ENCODE assay signal across 26 cellular contexts in genomic region chr5:82295144-82295543, GRCh38. TPM values are rescaled to one million over a fixed set of nuclear protein-coding genes. Genes with fewer than 3 reads are reported as not detected.
DNase-seq lines count a peak whose midpoint lies in the region; ATAC-seq, FAIRE-seq and TF ChIP-seq lines count a peak whose summit lies in the region.
"Had no signal": no experiment of that assay in that cellular context is flagged by ENCODE, and none has a peak within 500 bp of the region (broad histone marks: within the 10 kb centered on the region; RNA-seq: fewer than 3 reads in every experiment).

No MANE protein-coding gene starts in this region.

- TF ChIP-seq POLR2A in H1 (IDR thresholded peaks at IDR 0.05; ENCODE audit: control extremely low read depth in 1 of 2, low read depth in 2 of 2, low read length in 2 of 2) = no peak
- TF ChIP-seq POLR2A in heart left ventricle (IDR thresholded peaks at IDR 0.05) = no peak
- TF ChIP-seq POLR2A in esophagus squamous epithelium (IDR thresholded peaks at IDR 0.05) = no peak

- intact Hi-C loops in heart left ventricle (cut with DNase I) (no loop called here), psoas muscle (cut with DNase I) (no loop called here), esophagus squamous epithelium (cut with DNase I) (no loop called here)

- FAIRE-seq in H1 (lab: Jason Lieb, UNC) = no peak
- FAIRE-seq: A549, GM12891, RCC 7860 had no signal

- no peaks in the 10 kb centered on the region for H3K79me1 ChIP-seq in H1 (ENCODE audit: low read depth, low read length)

- no peak overlapping the region for H3K14ac ChIP-seq in H1 (ENCODE audit: insufficient read length)

- no peak overlapping the region for H4K5ac ChIP-seq in H1 (ENCODE audit: insufficient read length, low read depth, low read length)

- ATAC-seq in heart left ventricle = no peak
- ATAC-seq in psoas muscle = no peak
- ATAC-seq: A549; activated CD8-positive, alpha-beta memory T cell treated with anti-CD3 and anti-CD28 coated beads, Interleukin-2, amount 10 ng/mL, durations not matched to agents 7 days and 5 days had no signal

- CTCF ChIA-PET in H1 (lab: Charles Lee; ENCODE audit: partially characterized antibody) = interaction anchor here (1.0 to 3.0 kb wide), 4 partner anchors 12 to 38 kb away, joined by 3 to 10 read pairs (median 4); no protein-coding TSS in a partner anchor

- H2BK5ac ChIP-seq in H1 (ENCODE audit: low read depth, low read length) = no peak overlapping the region

- H3K18ac ChIP-seq in H1 (ENCODE audit: extremely low read depth, low read length) = no peak overlapping the region

- H3K36me3 ChIP-seq in H1 (ENCODE audit: control insufficient read depth in 2 of 4, insufficient read depth in 4 of 4, low read length in 3 of 4) (no peaks in the 10 kb centered on the region), heart left ventricle (no peaks in the 10 kb centered on the region), psoas muscle (ENCODE audit: insufficient read depth in 1 of 2, low read depth in 1 of 2) (no peaks in the 10 kb centered on the region), esophagus squamous epithelium (no peaks in the 10 kb centered on the region)
- H3K36me3 ChIP-seq: left ventricle myocardium inferior, SJSA1, upper lobe of left lung, WERI-Rb-1 had no signal

- H3K79me2 ChIP-seq in H1 (ENCODE audit: control insufficient read depth in 1 of 2, insufficient read depth in 2 of 2, low read length in 2 of 2) = no peaks in the 10 kb centered on the region

- no peak overlapping the region for H3K56ac ChIP-seq in H1 (replicated peaks; ENCODE audit: insufficient read length, low read depth, low read length)

- no peak overlapping the region for H4K91ac ChIP-seq in H1 (replicated peaks; ENCODE audit: insufficient read length, low read length)

- no peak overlapping the region for H3K23ac ChIP-seq in H1 (ENCODE audit: insufficient read length)

- peaks cover 8 to 18% (median 10%) of the 10 kb centered on the region in 4 experiments; a peak in 6 of 7 replicates for H3K4me1 ChIP-seq in H1 (replicated peaks in 1 of 4; ENCODE audit: control insufficient read depth in 3 of 4, insufficient read depth in 4 of 4, low read length in 3 of 4)
- H3K4me1 ChIP-seq in heart left ventricle = peaks cover 0 to 13% (median 0%) of the 10 kb centered on the region in 12 donors
- no peaks in the 10 kb centered on the region for H3K4me1 ChIP-seq in psoas muscle
- no peaks in the 10 kb centered on the region for H3K4me1 ChIP-seq in esophagus squamous epithelium
- H3K4me1 ChIP-seq: A549, SJSA1, upper lobe of left lung had no signal

- H3K27ac ChIP-seq in H1 (ENCODE audit: low read depth, low read length) (no peak overlapping the region), heart left ventricle (no peak overlapping the region), psoas muscle (no peak overlapping the region), esophagus squamous epithelium (no peak overlapping the region)
- H3K27ac ChIP-seq: A549, foreskin keratinocyte, left ventricle myocardium inferior, SJSA1, skin epidermis, upper lobe of left lung, WERI-Rb-1 had no signal

- no peak overlapping the region for H2BK20ac ChIP-seq in H1 (ENCODE audit: low read length)

- TF ChIP-seq RAD21 in H1 (IDR thresholded peaks at IDR 0.05 in 1 of 2, conservative IDR thresholded peaks at IDR 0.05 in 1 of 2; ENCODE audit: low read depth in 2 of 2, low read length in 2 of 2) = no peak

- 0 out of 2 replicates have a peak, but pooled peaks cover 2% of the 10 kb centered on the region for H3K23me2 ChIP-seq in H1 (ENCODE audit: low read depth, low read length)

- no peak overlapping the region for H2AFZ ChIP-seq in H1 (ENCODE audit: low read length)

- no peaks in the 10 kb centered on the region for H4K20me1 ChIP-seq in H1 (replicated peaks in 1 of 2; ENCODE audit: control insufficient read depth in 1 of 2, insufficient read depth in 2 of 2, low read length in 2 of 2)

- H2BK12ac ChIP-seq in H1 (ENCODE audit: low read depth, low read length) = no peak overlapping the region

- no peak overlapping the region for H3K4me3 ChIP-seq in H1 (ENCODE audit: extremely low read depth in 1 of 4, insufficient read depth in 2 of 4, low read depth in 3 of 4, low read length in 4 of 4)
- H3K4me3 ChIP-seq in heart left ventricle = no peak overlapping the region
- no peak overlapping the region for H3K4me3 ChIP-seq in psoas muscle
- no peak overlapping the region for H3K4me3 ChIP-seq in esophagus squamous epithelium
- H3K4me3 ChIP-seq: A549, left ventricle myocardium inferior, SJSA1, skin epidermis, upper lobe of left lung had no signal

- H3K27me3 ChIP-seq in H1 (replicated peaks in 1 of 4; ENCODE audit: control insufficient read depth in 3 of 4, extremely low read depth in 1 of 4, insufficient read depth in 3 of 4, low read length in 3 of 4) = peaks cover 0 to 1% (median 0%) of the 10 kb centered on the region in 4 experiments; a peak in 4 of 7 replicates
- no peaks in the 10 kb centered on the region for H3K27me3 ChIP-seq in heart left ventricle
- H3K27me3 ChIP-seq in psoas muscle (ENCODE audit: insufficient read depth in 3 of 3, low read length in 2 of 3) = no peaks in the 10 kb centered on the region
- H3K27me3 ChIP-seq in esophagus squamous epithelium = no peaks in the 10 kb centered on the region
- H3K27me3 ChIP-seq: dorsolateral prefrontal cortex, foreskin keratinocyte, SJSA1, upper lobe of left lung had no signal

- no peak overlapping the region for H3K4ac ChIP-seq in H1 (replicated peaks; ENCODE audit: insufficient read length, low read depth, low read length)

- H4K8ac ChIP-seq in H1 (ENCODE audit: extremely low read depth, insufficient read depth, low read length) = no peak overlapping the region

- no peak for TF ChIP-seq EP300 in H1 (IDR thresholded peaks at IDR 0.05; ENCODE audit: borderline replicate concordance in 1 of 2, low read depth in 2 of 2, low read length in 2 of 2)

- no peak overlapping the region for H2AK5ac ChIP-seq in H1 (ENCODE audit: low read depth, low read length)

- H3K9ac ChIP-seq in H1 (replicated peaks in 1 of 4; ENCODE audit: extremely low read depth in 1 of 4, low read depth in 3 of 4, low read length in 3 of 4) = no peak overlapping the region

- POLR2A ChIA-PET in H1 (lab: Charles Lee; ENCODE audit: partially characterized antibody) = interaction anchor here (2.5 to 7.6 kb wide), 4 partner anchors 12 to 25 kb away, joined by 9 to 120 read pairs (median 32); partner anchors contain the start of gene RPS23

- H3K9me3 ChIP-seq in H1 (ENCODE audit: insufficient read depth in 2 of 2, low read depth in 1 of 2, low read length in 1 of 2) (no peaks in the 10 kb centered on the region), heart left ventricle (no peaks in the 10 kb centered on the region), psoas muscle (no peaks in the 10 kb centered on the region), esophagus squamous epithelium (no peaks in the 10 kb centered on the region)
- H3K9me3 ChIP-seq: A549, left ventricle myocardium inferior, SJSA1, upper lobe of left lung had no signal

- H2BK15ac ChIP-seq in H1 (ENCODE audit: low read length) = no peak overlapping the region

- TF ChIP-seq CTCF in H1 (IDR thresholded peaks at IDR 0.05; ENCODE audit: control extremely low read depth in 1 of 3, insufficient read depth in 1 of 3, low read depth in 1 of 3, low read length in 3 of 3) (no peak), heart left ventricle (IDR thresholded peaks at IDR 0.05) (no peak), psoas muscle (IDR thresholded peaks at IDR 0.05) (no peak), esophagus squamous epithelium (IDR thresholded peaks at IDR 0.05) (no peak)

- DNase-seq in NCI-H82 (lab: John Stamatoyannopoulos, UW) = peak; percentile 31
- no peak for DNase-seq in NCI-H82 treated with DMSO at 0.1 percent for 48 hours (lab: John Stamatoyannopoulos, UW; ENCODE audit: unreplicated experiment)
- DNase-seq in OCI-M1 (lab: John Stamatoyannopoulos, UW) = peak; percentile 30
- DNase-seq in H1 (ENCODE audit: low read depth in 1 of 2, low spot score in 2 of 2) = no peak
- DNase-seq in foreskin melanocyte = no peak
- no peak for DNase-seq in heart left ventricle
- DNase-seq in psoas muscle = no peak
- no peak for DNase-seq in esophagus squamous epithelium (lab: John Stamatoyannopoulos, UW)
- DNase-seq: activated CD4-positive, alpha-beta T cell treated with anti-CD3 and anti-CD28 coated beads, Interleukin-2, amount 10 ng/mL, durations not matched to agents 7 days and 5 days; activated CD8-positive, alpha-beta memory T cell treated with anti-CD3 and anti-CD28 coated beads, Interleukin-2, amount 10 ng/mL, durations not matched to agents 7 days and 5 days; activated naive CD4-positive, alpha-beta T cell treated with anti-CD3 and anti-CD28 coated beads, Interleukin-2, amount 10 ng/mL, durations not matched to agents 7 days and 5 days; DND-41; dorsolateral prefrontal cortex; foreskin keratinocyte; HCEC 1CT; left ventricle myocardium inferior; naive B cell; NCI-H2107; NCI-H510A treated with DMSO at 0.1 percent for 48 hours; upper lobe of left lung; WERI-Rb-1 had no signal

- H3K4me2 ChIP-seq in H1 (ENCODE audit: insufficient read depth in 1 of 2, low read depth in 2 of 2, low read length in 2 of 2) = peak overlapping the region in 1 of 2 experiments; percentile 80; a peak in 2 of 4 replicates
- H3K4me2 ChIP-seq: A549 had no signal

- no peak overlapping the region for H2BK120ac ChIP-seq in H1 (replicated peaks; ENCODE audit: low read depth, low read length)

TF ChIP-seq in H1, 55 proteins besides CTCF, POLR2A, EP300 and RAD21:
- TF ChIP-seq SP2 (IDR thresholded peaks at IDR 0.05; ENCODE audit: low read length) (peak; percentile 44), TAF1 (IDR thresholded peaks at IDR 0.05; ENCODE audit: low read depth, low read length) (no peak), CHD2 (IDR thresholded peaks at IDR 0.05; ENCODE audit: low read length) (0 out of 2 replicates have a peak, but pooled peaks have one; percentile 20), SP1 (IDR thresholded peaks at IDR 0.05; ENCODE audit: low read depth, low read length) (peak; percentile 47; the same call in 1 of the 2 replicates), JUN (IDR thresholded peaks at IDR 0.05; ENCODE audit: low read depth, low read length) (no peak)

RNA-seq across cellular contexts. Expression of gene RPS23, which starts 17.0 kb away (rescaled TPM):
- total RNA-seq in H1 (2021; fragmentation: NEBNext Ultra II Directional; extraction: Animal tissue kit (Norgen Biotek cat#: 25700)) = 2,559 and 2,561 TPM in 2 replicates
- polyA plus RNA-seq in H1 (2011; rRNA removed) (2,869 and 4,867 TPM in 2 replicates), heart left ventricle (1,000 to 10,000 TPM; 1,640 to 2,612 TPM), psoas muscle (1,000 to 10,000 TPM; 2,954 to 4,268 (median 4,053) TPM)
- polyA plus RNA-seq in H1 (2011; cell fraction: cytosol; rRNA removed) = 6,096 TPM
- 1,659 TPM for polyA plus RNA-seq in H1 (2011; cell fraction: nucleus; rRNA removed)
- 4,061 to 6,536 TPM (median 5,485 TPM) in 4 replicates for polyA plus RNA-seq in H1 (2012, experiment 1 of 2)
- polyA plus RNA-seq in H1 (2012, experiment 2 of 2) = 4,122 TPM
- polyA plus RNA-seq in H1 (2013, experiment 1 of 2) = 3,517 TPM
- polyA plus RNA-seq in H1 (2013, experiment 2 of 2) = 3,428 TPM
- polyA minus RNA-seq in H1 (2011; rRNA and poly(A)+ RNA removed) = 1,403 and 1,559 TPM in 2 replicates
- polyA minus RNA-seq in H1 (2011; cell fraction: cytosol; rRNA and poly(A)+ RNA removed) = 652 TPM
- 457 TPM for polyA minus RNA-seq in H1 (2011; cell fraction: nucleus; rRNA and poly(A)+ RNA removed)
- total RNA-seq in heart left ventricle (1,000 to 10,000 TPM in 7 of 9 donors, 100 to 1,000 TPM in 2; 969 to 1,672 (median 1,220) TPM), psoas muscle (1,000 to 10,000 TPM; 1,381 to 2,201 (median 1,702) TPM), esophagus squamous epithelium (1,000 to 10,000 TPM; 1,256 to 3,713 (median 2,903) TPM)

Comparison
In these comparisons a context has a peak if more than half of its experiments do, and no peak if none do; other contexts are left out.
1. DNase-seq: peak in NCI-H82 (single experiment) and OCI-M1 (single experiment); none in NCI-H82 treated with DMSO at 0.1 percent for 48 hours (single experiment), H1 (0 of 2), foreskin melanocyte (single experiment), heart left ventricle (0 of 5), psoas muscle (0 of 2) and esophagus squamous epithelium (single experiment).